21 cellular contexts compared by ENCODE assay signal in the genomic region with DNA sequence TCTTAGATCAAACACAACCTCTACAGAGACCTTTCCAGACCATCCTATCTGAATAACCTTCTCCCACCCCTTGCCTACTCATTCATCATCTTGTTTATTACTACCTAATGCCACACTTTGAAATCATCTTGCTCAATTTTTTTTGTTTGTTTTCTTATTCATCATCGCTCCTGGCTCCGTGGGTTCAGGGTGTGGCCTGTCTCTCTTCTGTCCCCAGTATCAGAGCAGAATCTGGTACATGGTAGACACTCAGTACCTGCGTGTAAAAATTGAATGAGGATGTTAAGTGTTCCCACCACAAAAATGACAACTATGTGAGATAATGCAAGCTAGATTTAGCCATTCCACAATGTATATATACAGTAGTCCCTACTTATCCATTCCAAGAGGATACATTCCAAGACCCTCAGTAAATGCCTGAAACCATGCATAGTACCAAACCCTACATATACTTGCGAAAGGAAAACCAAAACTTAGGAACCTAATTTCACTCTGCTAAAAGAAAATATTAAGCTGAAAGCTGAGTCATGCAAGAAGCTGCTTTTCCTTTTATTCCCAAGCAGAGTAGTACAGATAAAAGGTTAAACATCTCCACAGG.
DNase-seq lines count a peak whose midpoint lies in the region; FAIRE-seq and TF ChIP-seq lines count a peak whose summit lies in the region.
"Had no signal": no experiment of that assay in that cellular context is flagged by ENCODE, and none has a peak within 500 bp of the region (broad histone marks: within the 10 kb centered on the region; RNA-seq: fewer than 3 reads in every experiment).

No MANE protein-coding gene starts in this region.

- no peak overlapping the region for H2AK5ac ChIP-seq in mesendoderm (ENCODE audit: low read length)

- H3K4me3 ChIP-seq in bronchial epithelial cell (ENCODE audit: low read depth, low read length) (peak overlapping the region; percentile 12), mesendoderm (ENCODE audit: low read length) (no peak overlapping the region)
- H3K4me3 ChIP-seq: SK-N-MC had no signal

- no peaks in the 10 kb centered on the region for H3K79me2 ChIP-seq in mesendoderm (ENCODE audit: control insufficient read depth, insufficient read depth, low read length)
- H3K79me2 ChIP-seq: parathyroid adenoma had no signal

- FAIRE-seq in bronchial epithelial cell (lab: Jason Lieb, UNC) = peak; percentile 32
- FAIRE-seq: endothelial cell of umbilical vein, H54 had no signal

- H2BK15ac ChIP-seq in mesendoderm (replicated peaks; ENCODE audit: low read depth) = no peak overlapping the region

- no peaks in the 10 kb centered on the region for H3K4me1 ChIP-seq in mesendoderm (ENCODE audit: control insufficient read depth, low read depth, low read length)
- H3K4me1 ChIP-seq: parathyroid adenoma had no signal

- no peak overlapping the region for H4K8ac ChIP-seq in mesendoderm (ENCODE audit: low read depth, low read length)

- no peaks in the 10 kb centered on the region for H3K79me1 ChIP-seq in mesendoderm (ENCODE audit: low read length)

- no peak overlapping the region for H2BK5ac ChIP-seq in mesendoderm (ENCODE audit: low read length)

- no peak overlapping the region for H2BK120ac ChIP-seq in mesendoderm (ENCODE audit: low read depth, low read length)

- no peaks in the 10 kb centered on the region for H3K36me3 ChIP-seq in bronchial epithelial cell (ENCODE audit: control insufficient read depth, insufficient read depth, low read length)
- no peaks in the 10 kb centered on the region for H3K36me3 ChIP-seq in mesendoderm (ENCODE audit: control insufficient read depth, insufficient read depth, low read length)

- H3K27me3 ChIP-seq in bronchial epithelial cell (ENCODE audit: control insufficient read depth, insufficient read depth, low read length) (no peaks in the 10 kb centered on the region), mesendoderm (ENCODE audit: insufficient read depth, low read length, poor library complexity) (no peaks in the 10 kb centered on the region)

- WGBS in mesendoderm (ENCODE audit: extremely low coverage, insufficient coverage, low lambda C conversion rate) = no CpG with 5 or more reads among the region's 4 CpGs

- H4K5ac ChIP-seq in mesendoderm (ENCODE audit: low read length) = no peak overlapping the region

- no peak overlapping the region for H3K27ac ChIP-seq in mesendoderm (ENCODE audit: low read depth, low read length)
- H3K27ac ChIP-seq: parathyroid adenoma, SK-N-MC had no signal

- peak; percentile 14 for DNase-seq in EH (ENCODE audit: low read depth)
- peak; percentile 64 for DNase-seq in NCI-H460 (ENCODE audit: extremely low read depth, low read depth)
- peak; percentile 94 for DNase-seq in bronchial epithelial cell (ENCODE audit: low read depth)
- DNase-seq in mesendoderm = peak; percentile 7
- no peak for DNase-seq in NCI-H748 (lab: John Stamatoyannopoulos, UW; ENCODE audit: unreplicated experiment)
- no peak for DNase-seq in NCI-H1105 treated with DMSO at 0.1 percent for 48 hours (lab: John Stamatoyannopoulos, UW)
- DNase-seq in iPS-NIHi11 (ENCODE audit: low spot score) = no peak
- DNase-seq in NCI-H1694 (lab: John Stamatoyannopoulos, UW) = no peak
- DNase-seq: activated CD4-positive, alpha-beta memory T cell treated with anti-CD3 and anti-CD28 coated beads for 36 hours; activated gamma-delta T cell treated with Interleukin-2 at 50 U/mL for 16 hours; amniotic stem cell; CD4-positive, alpha-beta memory T cell; foreskin melanocyte; MM.1S; NCI-H1436 treated with DMSO at 0.1 percent for 48 hours; NCI-H2171 treated with DMSO at 0.1 percent for 48 hours; NCI-H82 had no signal

- H3K18ac ChIP-seq in mesendoderm (ENCODE audit: low read length) = no peak overlapping the region

- no peak overlapping the region for H3K9ac ChIP-seq in mesendoderm (ENCODE audit: low read length)
- H3K9ac ChIP-seq: parathyroid adenoma had no signal

- H3K4me2 ChIP-seq in mesendoderm (ENCODE audit: low read length) = no peak overlapping the region

- no peak overlapping the region for H3K23ac ChIP-seq in mesendoderm (ENCODE audit: low read length)

- no peak overlapping the region for H3K4ac ChIP-seq in mesendoderm (ENCODE audit: low read depth, low read length)

- H3K56ac ChIP-seq in mesendoderm (ENCODE audit: low read length) = no peak overlapping the region

- no peak for TF ChIP-seq CTCF in bronchial epithelial cell (IDR thresholded peaks at IDR 0.05; ENCODE audit: insufficient read depth, low read length, severe bottlenecking)

Comparison
In these comparisons a context has a peak if more than half of its experiments do, and no peak if none do; other contexts are left out.
1. DNase-seq: peak in EH (single experiment), NCI-H460 (single experiment), bronchial epithelial cell (single experiment) and mesendoderm (single experiment); none in NCI-H748 (single experiment), NCI-H1105 treated with DMSO at 0.1 percent for 48 hours (single experiment), iPS-NIHi11 (single experiment) and NCI-H1694 (single experiment).